8 cellular contexts compared by ENCODE assay signal in the genomic region with DNA sequence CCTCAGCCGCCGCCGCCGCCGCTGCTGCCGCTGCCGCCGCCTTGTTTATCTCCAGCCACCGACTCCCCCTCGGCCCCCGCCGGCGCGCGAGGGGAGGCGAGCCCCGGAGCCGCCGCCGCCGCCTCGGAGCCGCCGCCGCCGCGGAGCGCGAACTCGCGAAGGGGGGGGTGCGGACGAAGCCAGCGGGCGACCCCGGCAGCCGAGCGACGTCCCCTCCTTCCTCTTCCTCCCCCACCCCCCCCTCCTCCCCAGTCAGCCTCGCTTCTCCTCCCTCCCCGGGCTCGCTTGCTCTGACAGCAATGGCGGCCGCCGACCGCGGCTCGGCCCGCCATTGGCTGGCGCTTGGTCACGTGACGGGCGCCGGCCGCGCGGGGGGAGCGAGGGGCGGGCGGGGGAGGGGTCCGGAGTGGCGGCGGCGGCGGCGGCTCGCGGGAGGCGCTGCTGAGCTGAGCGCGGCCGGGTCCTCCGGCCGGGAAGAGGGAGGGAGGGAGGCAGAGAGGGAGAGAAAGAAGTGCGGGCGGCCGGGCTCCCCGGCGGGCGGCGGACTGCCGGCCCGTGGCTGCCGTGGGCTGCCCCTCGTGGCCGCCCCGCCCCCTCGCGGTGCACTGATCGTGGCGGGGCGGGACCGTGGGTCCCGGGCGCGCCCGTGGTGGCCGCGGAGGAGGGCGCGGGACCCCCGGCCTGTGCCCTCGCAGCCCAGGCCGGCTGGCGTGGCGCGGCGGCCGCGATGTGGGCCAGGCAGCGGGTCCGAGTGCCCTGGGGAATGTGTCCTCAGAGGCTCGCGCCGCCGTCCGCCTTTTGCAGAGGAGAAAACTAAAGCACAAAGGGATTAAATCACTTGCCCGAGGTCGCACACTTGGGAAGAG. TPM values are rescaled to one million over a fixed set of nuclear protein-coding genes. Genes with fewer than 3 reads are reported as not detected.
DNase-seq lines count a peak whose midpoint lies in the region; ATAC-seq and TF ChIP-seq lines count a peak whose summit lies in the region.

Gene MED13L (minus strand): TSS at position 301 of the 866 bp plus-strand sequence. CDS start 562 bp downstream, outside the sequence.

- H3K27me3 ChIP-seq in BE2C (peaks cover 3% of the 10 kb centered on the region), liver (ENCODE audit: control insufficient read depth in 4 of 4, insufficient read depth in 4 of 4, low read length in 3 of 4) (no peaks in the 10 kb centered on the region)

- peak; percentile 33 to 52 for TF ChIP-seq RAD21 in liver (IDR thresholded peaks at IDR 0.05)

- ATAC-seq in HG03439 (IDR thresholded peaks at IDR 0.05; ENCODE audit: unreplicated experiment): peak; percentile 84

- 1% methylated on average over 118 of the region's 119 CpGs for WGBS in liver

- peak within 1 kb of the TSS; percentile 67 to 93 for H3K9ac ChIP-seq in liver (ENCODE audit: low read depth in 1 of 2, low read length in 2 of 2)

- peak within 1 kb of the TSS; percentile 85 to 89 for H3K27ac ChIP-seq in liver (ENCODE audit: low read depth in 1 of 2, low read length in 2 of 2)

- H3K9me3 ChIP-seq in BE2C (peaks cover 3% of the 10 kb centered on the region; the same call in 1 of the 2 replicates), liver (ENCODE audit: control insufficient read depth in 4 of 4, low read length in 3 of 4) (no peaks in the 10 kb centered on the region)

- DNase-seq in BE2C: peak; percentile 90
- peak; percentile 96 for DNase-seq in GM19238 (ENCODE audit: insufficient read length, low spot score)
- DNase-seq in NCI-H748 treated with DMSO at 0.1 percent for 48 hours (lab: John Stamatoyannopoulos, UW): peak; percentile 62
- DNase-seq in activated CD4-positive, alpha-beta T cell treated with anti-CD3 and anti-CD28 coated beads, Interleukin-2, amount 50 U/mL, for 48 hours: peak; percentile 82 to 83
- peak; percentile 91 for DNase-seq in dermis blood vessel endothelial cell
- DNase-seq in stimulated activated CD4-positive, alpha-beta T cell treated with anti-CD3 and anti-CD28 coated beads, Interleukin-4, amount 100 ng/mL, for 1 hour: peak; percentile 87

- TF ChIP-seq CTCF in BE2C (IDR thresholded peaks at IDR 0.05; ENCODE audit: low read depth, low read length) (no peak), liver (IDR thresholded peaks at IDR 0.05; ENCODE audit: low read depth, low read length, missing input control) (peak; percentile 31)

- H3K4me3 ChIP-seq in BE2C (ENCODE audit: low read depth, low read length) (peak within 1 kb of the TSS; percentile 91), liver (ENCODE audit: low read depth in 1 of 3, low read length in 3 of 3) (peak within 1 kb of the TSS; percentile 71 to 97 (median 96))

- peaks cover 5% of the 10 kb centered on the region; the same call in 1 of the 2 replicates for H3K4me1 ChIP-seq in BE2C
- peaks cover 0 to 32% (median 22%) of the 10 kb centered on the region in 4 donors for H3K4me1 ChIP-seq in liver (ENCODE audit: control insufficient read depth in 4 of 4, insufficient read depth in 4 of 4, low read length in 3 of 4)

- no peaks in the 10 kb centered on the region; the same call in 1 of the 2 replicates for H3K36me3 ChIP-seq in BE2C
- H3K36me3 ChIP-seq in liver (ENCODE audit: control insufficient read depth in 4 of 4, insufficient read depth in 3 of 4, low read depth in 1 of 4, low read length in 3 of 4): no peaks in the 10 kb centered on the region

TF ChIP-seq in liver, 16 proteins besides CTCF, POLR2A, EP300 and RAD21:
- TF ChIP-seq TAF1 (conservative IDR thresholded peaks at IDR 0.05) (no peak), YY1 (IDR thresholded peaks at IDR 0.05) (peak; percentile 79), GABPA (IDR thresholded peaks at IDR 0.05 in 1 of 2, conservative IDR thresholded peaks at IDR 0.05 in 1 of 2) (no peak)

RNA-seq across cellular contexts. Expression of gene MED13L, which starts in this region (rescaled TPM):
- polyA plus RNA-seq in BE2C (2012; ENCODE audit: insufficient read depth, insufficient read length, low read depth): 35.0 TPM
- total RNA-seq in dermis blood vessel endothelial cell (93.3 and 115 TPM in 2 replicates), liver (10 to 100 TPM; 62.2 to 94.0 TPM)
- polyA plus RNA-seq in liver: 10 to 100 TPM in 1 of 2 donors, 1 to 10 TPM in 1; 7.9 to 13.3 TPM

Comparison
In these comparisons a context has a peak if more than half of its experiments do, and no peak if none do; other contexts are left out.
1. Peak in every context shown above with its lines: DNase-seq, ATAC-seq, H3K4me3 ChIP-seq and H3K27ac ChIP-seq.